10 cellular contexts compared by ENCODE assay signal in genomic region chr10:60140681-60141632, GRCh38.
DNase-seq lines count a peak whose midpoint lies in the region; ATAC-seq, FAIRE-seq and TF ChIP-seq lines count a peak whose summit lies in the region.
"Had no signal": no experiment of that assay in that cellular context is flagged by ENCODE, and none has a peak within 500 bp of the region (broad histone marks: within the 10 kb centered on the region; RNA-seq: fewer than 3 reads in every experiment).

No MANE protein-coding gene starts in this region.

- no peak for TF ChIP-seq CTCF in AG04449 (IDR thresholded peaks at IDR 0.05; ENCODE audit: insufficient read depth, low read length, missing control alignments)

- ATAC-seq in GM21825 (IDR thresholded peaks at IDR 0.05; ENCODE audit: unreplicated experiment) (no peak), GM21528 (IDR thresholded peaks at IDR 0.05; ENCODE audit: low FRiP score, unreplicated experiment) (no peak)

- no peaks in the 10 kb centered on the region for H3K36me3 ChIP-seq in duodenal mucosa (ENCODE audit: control insufficient read depth in 1 of 2, insufficient read depth in 2 of 2, low read length in 2 of 2)
- no peaks in the 10 kb centered on the region for H3K36me3 ChIP-seq in mucosa of rectum (ENCODE audit: control insufficient read depth in 2 of 2, insufficient read depth in 2 of 2, low read length in 2 of 2)
- H3K36me3 ChIP-seq: BLaER1 treated with 17β-estradiol and CSF1 and Interleukin-3, amounts not matched to agents 10 nM and 100 nM had no signal

- H3K9me3 ChIP-seq in duodenal mucosa (ENCODE audit: control insufficient read depth in 1 of 2, low read length in 2 of 2) (no peaks in the 10 kb centered on the region), mucosa of rectum (ENCODE audit: control insufficient read depth in 2 of 2, low read length in 2 of 2) (no peaks in the 10 kb centered on the region)
- H3K9me3 ChIP-seq: BLaER1 treated with 17β-estradiol and CSF1 and Interleukin-3, amounts not matched to agents 10 nM and 100 nM had no signal

- peak overlapping the region; percentile 9; the same call in 1 of the 2 replicates for H3K4me3 ChIP-seq in AG04449 (ENCODE audit: low read depth, low read length)
- H3K4me3 ChIP-seq in duodenal mucosa (ENCODE audit: low read depth in 1 of 2, low read length in 2 of 2), result peak overlapping the region; percentile 52 to 60
- H3K4me3 ChIP-seq in mucosa of rectum (ENCODE audit: low read length in 2 of 2), result peak overlapping the region; percentile 42 to 43
- H3K4me3 ChIP-seq: BLaER1 treated with 17β-estradiol and CSF1 and Interleukin-3, amounts not matched to agents 10 nM and 100 nM had no signal

- no peak overlapping the region for H3K9ac ChIP-seq in duodenal mucosa (ENCODE audit: low read depth in 1 of 2, low read length in 2 of 2)
- H3K9ac ChIP-seq in mucosa of rectum (ENCODE audit: low read depth in 1 of 2, low read length in 2 of 2), result peak overlapping the region in 1 of 2 donors; percentile 2
- H3K9ac ChIP-seq: BLaER1 treated with 17β-estradiol and CSF1 and Interleukin-3, amounts not matched to agents 10 nM and 100 nM had no signal

- CTCF ChIA-PET in AG04449 (lab: Yijun Ruan, JAX), result interaction anchor here (1.2 to 5.0 kb wide), 4 partner anchors 26 to 69 kb away, joined by 3 to 32 read pairs (median 4); no protein-coding TSS in a partner anchor

- POLR2A ChIA-PET in AG04449 (lab: Yijun Ruan, JAX), result no interaction called here

- peak overlapping the region; percentile 51 for H3K27ac ChIP-seq in duodenal mucosa (ENCODE audit: low read depth, low read length)
- peak overlapping the region; percentile 65 to 75 for H3K27ac ChIP-seq in mucosa of rectum (ENCODE audit: low read depth in 2 of 2, low read length in 2 of 2)
- H3K27ac ChIP-seq: BLaER1 treated with 17β-estradiol and CSF1 and Interleukin-3, amounts not matched to agents 10 nM and 100 nM had no signal

- FAIRE-seq in GM19239 (lab: Jason Lieb, UNC), result no peak
- FAIRE-seq: colon had no signal

- H3K4me1 ChIP-seq in duodenal mucosa (ENCODE audit: control insufficient read depth in 1 of 2, insufficient read depth in 2 of 2, low read length in 2 of 2), result peaks cover 18 to 21% of the 10 kb centered on the region in 2 donors
- H3K4me1 ChIP-seq in mucosa of rectum (ENCODE audit: control insufficient read depth in 2 of 2, insufficient read depth in 2 of 2, low read length in 2 of 2), result peaks cover 8 to 18% of the 10 kb centered on the region in 2 donors
- H3K4me1 ChIP-seq: BLaER1 treated with 17β-estradiol and CSF1 and Interleukin-3, amounts not matched to agents 10 nM and 100 nM had no signal

- H3K27me3 ChIP-seq in duodenal mucosa (ENCODE audit: control insufficient read depth in 1 of 2, insufficient read depth in 2 of 2, low read length in 2 of 2) (no peaks in the 10 kb centered on the region), mucosa of rectum (ENCODE audit: control insufficient read depth in 2 of 2, insufficient read depth in 2 of 2, low read length in 2 of 2) (no peaks in the 10 kb centered on the region)
- H3K27me3 ChIP-seq: BLaER1 treated with 17β-estradiol and CSF1 and Interleukin-3, amounts not matched to agents 10 nM and 100 nM had no signal

- no peak for DNase-seq in AG04449 (ENCODE audit: low read depth, low spot score)
- DNase-seq in NCI-H146 treated with DMSO at 0.1 percent for 48 hours (lab: John Stamatoyannopoulos, UW; ENCODE audit: unreplicated experiment), result peak; percentile 83
- no peak for DNase-seq in GM19239 (ENCODE audit: insufficient read length, low spot score)
- no peak for DNase-seq in NOMO-1 (lab: John Stamatoyannopoulos, UW; ENCODE audit: unreplicated experiment in 2 of 2)
